1 cellular context compared by ENCODE assay signal in genomic region chr20:25602914-25603309, GRCh38.
A peak's percentile ranks its signal among the peaks of the same experiment; 100 is the strongest.
TF ChIP-seq lines count a peak whose summit lies in the region.

No MANE protein-coding gene starts in this region.

TF ChIP-seq in liver, 16 proteins besides CTCF, POLR2A, EP300 and RAD21 (continued from another document):
- peak; percentile 39 for TF ChIP-seq MAX (IDR thresholded peaks at IDR 0.05)
- TF ChIP-seq RXRA (IDR thresholded peaks at IDR 0.05) = peak; percentile 29 to 70
- peak; percentile 53 for TF ChIP-seq FOXA2 (IDR thresholded peaks at IDR 0.05)
- peak; percentile 37 for TF ChIP-seq YY1 (IDR thresholded peaks at IDR 0.05)
TF ChIP-seq in liver: peak in this region for 9; not testable (repeated sequence) for 7.
